ENCODE assay signal across 21 cellular contexts in genomic region chr1:67739361-67739760, GRCh38.
"Had no signal": no experiment of that assay in that cellular context is flagged by ENCODE, and none has a peak within 500 bp of the region (broad histone marks: within the 10 kb centered on the region; RNA-seq: fewer than 3 reads in every experiment).

No MANE protein-coding gene starts in this region.

- H3K4me3 Mint-ChIP-seq: activated CD4-positive, alpha-beta T cell treated with anti-CD3 and anti-CD28 coated beads, Interleukin-2, amount 10 ng/mL, durations not matched to agents 7 days and 5 days; activated CD8-positive, alpha-beta memory T cell treated with anti-CD3 and anti-CD28 coated beads, Interleukin-2, amount 10 ng/mL, durations not matched to agents 7 days and 5 days; activated CD8-positive, alpha-beta T cell treated with anti-CD3 and anti-CD28 coated beads for 36 hours; activated naive CD4-positive, alpha-beta T cell treated with anti-CD3 and anti-CD28 coated beads, Interleukin-2, amount 10 ng/mL, durations not matched to agents 7 days and 5 days; central memory CD8-positive, alpha-beta T cell; effector memory CD8-positive, alpha-beta T cell; naive B cell; neural crest cell had no signal

- H3K27me3 ChIP-seq: brain microvascular endothelial cell, dorsolateral prefrontal cortex, esophagus squamous epithelium, gastroesophageal sphincter, heart left ventricle had no signal

- H3K27ac ChIP-seq: brain microvascular endothelial cell, dorsolateral prefrontal cortex, gastroesophageal sphincter, heart left ventricle had no signal

- H3K9me3 Mint-ChIP-seq: activated CD4-positive, alpha-beta T cell treated with anti-CD3 and anti-CD28 coated beads, Interleukin-2, amount 10 ng/mL, durations not matched to agents 7 days and 5 days; activated CD8-positive, alpha-beta T cell treated with anti-CD3 and anti-CD28 coated beads for 36 hours; activated naive CD4-positive, alpha-beta T cell treated with anti-CD3 and anti-CD28 coated beads, Interleukin-2, amount 10 ng/mL, durations not matched to agents 7 days and 5 days; central memory CD8-positive, alpha-beta T cell; effector memory CD8-positive, alpha-beta T cell; neural crest cell had no signal

- H3K27ac Mint-ChIP-seq: activated CD4-positive, alpha-beta T cell treated with anti-CD3 and anti-CD28 coated beads, Interleukin-2, amount 10 ng/mL, durations not matched to agents 7 days and 5 days; activated CD8-positive, alpha-beta memory T cell treated with anti-CD3 and anti-CD28 coated beads, Interleukin-2, amount 10 ng/mL, durations not matched to agents 7 days and 5 days; activated CD8-positive, alpha-beta T cell treated with anti-CD3 and anti-CD28 coated beads for 36 hours; activated naive CD4-positive, alpha-beta T cell treated with anti-CD3 and anti-CD28 coated beads, Interleukin-2, amount 10 ng/mL, durations not matched to agents 7 days and 5 days; effector memory CD8-positive, alpha-beta T cell had no signal

- H3K36me3 Mint-ChIP-seq: activated CD8-positive, alpha-beta memory T cell treated with anti-CD3 and anti-CD28 coated beads, Interleukin-2, amount 10 ng/mL, durations not matched to agents 7 days and 5 days; naive B cell had no signal

- H3K27me3 Mint-ChIP-seq: activated CD8-positive, alpha-beta T cell treated with anti-CD3 and anti-CD28 coated beads for 36 hours; progenitor cell of endocrine pancreas had no signal

- DNase-seq: activated CD4-positive, alpha-beta T cell treated with anti-CD3 and anti-CD28 coated beads, Interleukin-2, amount 10 ng/mL, durations not matched to agents 7 days and 5 days; activated CD8-positive, alpha-beta memory T cell treated with anti-CD3 and anti-CD28 coated beads, Interleukin-2, amount 10 ng/mL, durations not matched to agents 7 days and 5 days; activated CD8-positive, alpha-beta T cell treated with anti-CD3 and anti-CD28 coated beads for 36 hours; activated effector memory CD4-positive, alpha-beta T cell treated with anti-CD3 and anti-CD28 coated beads, Interleukin-2, amount 50 U/mL, for 16 hours; activated naive CD4-positive, alpha-beta T cell treated with anti-CD3 and anti-CD28 coated beads, Interleukin-2, amount 10 ng/mL, durations not matched to agents 7 days and 5 days; activated T-cell treated with anti-CD3 and anti-CD28 coated beads for 4 hours; amygdala; brain microvascular endothelial cell; dorsolateral prefrontal cortex; effector memory CD8-positive, alpha-beta T cell; esophagus squamous epithelium; heart left ventricle; left cardiac atrium; naive B cell; stimulated activated CD4-positive, alpha-beta T cell treated with anti-CD3 and anti-CD28 coated beads, Interleukin-2, amount 100 ng/mL, for 48 hours; stimulated activated CD8-positive, alpha-beta memory T cell treated with anti-CD3 and anti-CD28 coated beads, Interleukin-4, amount 100 ng/mL, for 48 hours; stimulated activated naive CD4-positive, alpha-beta T cell had no signal

- H3K4me3 ChIP-seq: dorsolateral prefrontal cortex, esophagus squamous epithelium, gastroesophageal sphincter, heart left ventricle had no signal

- ATAC-seq: activated CD8-positive, alpha-beta memory T cell treated with anti-CD3 and anti-CD28 coated beads, Interleukin-2, amount 10 ng/mL, durations not matched to agents 7 days and 5 days; activated CD8-positive, alpha-beta T cell treated with anti-CD3 and anti-CD28 coated beads for 36 hours; effector memory CD8-positive, alpha-beta T cell; gastroesophageal sphincter; heart left ventricle; left cardiac atrium had no signal

- H3K9me3 ChIP-seq: esophagus squamous epithelium, gastroesophageal sphincter, heart left ventricle had no signal

- H3K36me3 ChIP-seq: esophagus squamous epithelium, gastroesophageal sphincter, heart left ventricle had no signal
